Comparison of ENCODE assay signal across 26 cellular contexts in genomic region chr14:55949708-55950107, GRCh38.
"Had no signal": no experiment of that assay in that cellular context is flagged by ENCODE, and none has a peak within 500 bp of the region (broad histone marks: within the 10 kb centered on the region; RNA-seq: fewer than 3 reads in every experiment).

No MANE protein-coding gene starts in this region.

- DNase-seq: dermis blood vessel endothelial cell; dorsolateral prefrontal cortex; effector CD4-positive, alpha-beta T cell; effector memory CD4-positive, alpha-beta T cell; erythroblast; esophagus squamous epithelium; foreskin keratinocyte; head of caudate nucleus; heart right ventricle; hippocampal formation; left cardiac atrium; left lung; left ventricle myocardium superior; lower lobe of right lung; mesenchymal stem cell; mucosa of descending colon; naive B cell; naive thymus-derived CD8-positive, alpha-beta T cell had no signal

- H3K4me1 ChIP-seq: foreskin keratinocyte, gastroesophageal sphincter, heart right ventricle, left lung, lower lobe of right lung had no signal

- H3K27me3 ChIP-seq: dorsolateral prefrontal cortex, esophagus squamous epithelium, gastroesophageal sphincter, heart right ventricle, left lung had no signal

- H3K27ac ChIP-seq: coronary artery, dorsolateral prefrontal cortex, epithelial cell of prostate, esophagus squamous epithelium, foreskin keratinocyte, gastroesophageal sphincter, heart right ventricle, left lung, lower lobe of right lung had no signal

- FAIRE-seq: colon, frontal cortex, islet of Langerhans, keratinocyte had no signal

- H3K4me3 ChIP-seq: coronary artery, dorsolateral prefrontal cortex, esophagus squamous epithelium, gastroesophageal sphincter, heart right ventricle, left lung, lower lobe of right lung, mucosa of descending colon had no signal

- ATAC-seq: esophagus mucosa; foreskin keratinocyte; gastroesophageal sphincter; heart right ventricle; left cardiac atrium; left lung; left ventricle myocardium superior; lower lobe of right lung; mucosa of descending colon; naive thymus-derived CD8-positive, alpha-beta T cell had no signal

- H3K9me3 ChIP-seq: esophagus squamous epithelium, gastroesophageal sphincter, heart right ventricle, left lung, lower lobe of right lung, mucosa of descending colon had no signal

- H3K36me3 ChIP-seq: esophagus squamous epithelium, gastroesophageal sphincter, heart right ventricle, left lung, lower lobe of right lung had no signal
